14 cellular contexts compared by ENCODE assay signal in genomic region chr5:140273401-140273877, GRCh38. TPM values are rescaled to one million over a fixed set of nuclear protein-coding genes. Genes with fewer than 3 reads are reported as not detected.
DNase-seq lines count a peak whose midpoint lies in the region; ATAC-seq, FAIRE-seq and TF ChIP-seq lines count a peak whose summit lies in the region.
"Had no signal": no experiment of that assay in that cellular context is flagged by ENCODE, and none has a peak within 500 bp of the region (broad histone marks: within the 10 kb centered on the region; RNA-seq: fewer than 3 reads in every experiment).

No MANE protein-coding gene starts in this region.

- H3K27ac ChIP-seq in gastroesophageal sphincter = peak overlapping the region in 2 of 4 donors; percentile 17 to 25
- H3K27ac ChIP-seq in pancreas = no peak overlapping the region
- H3K27ac ChIP-seq: brain microvascular endothelial cell, SJCRH30 had no signal

- no peak for TF ChIP-seq CTCF in gastroesophageal sphincter (IDR thresholded peaks at IDR 0.05)
- no peak for TF ChIP-seq CTCF in pancreas (IDR thresholded peaks at IDR 0.05)

- 68 to 77% methylated on average over 4 to 6 of the region's 6 CpGs for WGBS in gastroesophageal sphincter (ENCODE audit: low coverage in 1 of 2), 2 donors
- 80 to 85% methylated on average over 6 of the region's 6 CpGs for WGBS in pancreas, 2 donors

- intact Hi-C loops in pancreas (cut with DNase I) = no loop called here

- no peak for FAIRE-seq in pancreas (lab: Jason Lieb, UNC)
- FAIRE-seq: endometrium had no signal

- TF ChIP-seq EP300 in gastroesophageal sphincter (IDR thresholded peaks at IDR 0.05) = no peak

- peak; percentile 90 to 92 for DNase-seq in Kasumi-1 (lab: John Stamatoyannopoulos, UW)
- peak; percentile 96 for DNase-seq in SKM-1 treated with dmso at 0.1 percent for 144 hours (lab: John Stamatoyannopoulos, UW; ENCODE audit: unreplicated experiment)
- peak in 1 of 6 donors; percentile 25 for DNase-seq in pancreas
- DNase-seq in stimulated activated CD4-positive, alpha-beta T cell treated with anti-CD3 and anti-CD28 coated beads, Interleukin-4, amount 100 ng/mL, for 4 hours = no peak
- no peak for DNase-seq in iPS-NIHi11 (ENCODE audit: low spot score)
- no peak for DNase-seq in H4 (ENCODE audit: low spot score)
- DNase-seq: activated B cell treated with CpG ODN at 0.5 μM for 24 hours; activated T-cell treated with anti-CD3 and anti-CD28 coated beads, Interleukin-2, amount 50 U/mL, for 48 hours; brain microvascular endothelial cell; CD4-positive, alpha-beta T cell; SJCRH30 had no signal

- H3K36me3 ChIP-seq in gastroesophageal sphincter (peaks cover 0 to 7% of the 10 kb centered on the region in 2 donors), pancreas (no peaks in the 10 kb centered on the region)
- H3K36me3 ChIP-seq: brain microvascular endothelial cell had no signal

- H3K4me1 ChIP-seq in gastroesophageal sphincter = no peaks in the 10 kb centered on the region
- no peaks in the 10 kb centered on the region for H3K4me1 ChIP-seq in pancreas
- H3K4me1 ChIP-seq: SJCRH30 had no signal

- no peaks in the 10 kb centered on the region for H3K9me3 ChIP-seq in gastroesophageal sphincter
- no peaks in the 10 kb centered on the region for H3K9me3 ChIP-seq in pancreas
- H3K9me3 ChIP-seq: SJCRH30 had no signal

- H3K27me3 ChIP-seq in gastroesophageal sphincter = no peaks in the 10 kb centered on the region
- no peaks in the 10 kb centered on the region for H3K27me3 ChIP-seq in pancreas
- H3K27me3 ChIP-seq: brain microvascular endothelial cell, SJCRH30 had no signal

- no peak for TF ChIP-seq POLR2A in gastroesophageal sphincter (IDR thresholded peaks at IDR 0.05)

- H3K4me3 ChIP-seq in gastroesophageal sphincter (no peak overlapping the region), pancreas (no peak overlapping the region)
- H3K4me3 ChIP-seq: SJCRH30 had no signal

- peak; percentile 69 for ATAC-seq in gastroesophageal sphincter
- peak in 3 of 4 donors; percentile 31 to 80 (median 69) for ATAC-seq in pancreas
- ATAC-seq in HG02678 (IDR thresholded peaks at IDR 0.05; ENCODE audit: unreplicated experiment) = no peak

RNA-seq across cellular contexts. Expression of gene PFDN1, which starts 29.5 kb away (rescaled TPM):
- total RNA-seq in gastroesophageal sphincter (10 to 100 TPM; 66.1 to 99.7 (median 92.8) TPM), pancreas (10 to 100 TPM; 10.5 to 26.3 (median 15.0) TPM)
- 10 to 100 TPM; 38.9 to 43.9 TPM for polyA plus RNA-seq in pancreas
- 58.8 and 77.4 TPM in 2 replicates for total RNA-seq in H4 (2014; rRNA removed; shearing (Covaris generic))

Comparison
In these comparisons a context has a peak if more than half of its experiments do, and no peak if none do; other contexts are left out.
1. DNase-seq: peak in Kasumi-1 (2 of 2) and SKM-1 treated with dmso at 0.1 percent for 144 hours (single experiment); none in stimulated activated CD4-positive, alpha-beta T cell treated with anti-CD3 and anti-CD28 coated beads, Interleukin-4, amount 100 ng/mL, for 4 hours (0 of 2), iPS-NIHi11 (single experiment) and H4 (single experiment).